In the genomic region with DNA sequence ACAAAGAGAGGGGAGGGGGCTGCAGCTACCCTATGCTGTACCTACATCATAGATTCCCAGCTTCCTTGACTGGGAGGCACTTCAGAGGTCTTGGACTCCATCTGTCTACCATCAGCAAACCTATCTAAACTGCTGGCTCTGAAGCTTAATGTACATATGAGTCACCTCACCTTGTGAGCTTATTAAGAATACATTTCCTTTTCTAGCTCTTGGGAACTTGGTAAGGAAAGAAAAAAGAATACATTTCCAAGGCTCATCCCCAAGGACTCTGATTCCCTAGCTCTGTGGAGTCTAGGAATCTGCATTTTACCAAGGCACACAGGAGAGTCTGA, we compare ENCODE assay signal across 20 cellular contexts. TPM values are rescaled to one million over a fixed set of nuclear protein-coding genes. Genes with fewer than 3 reads are reported as not detected.
DNase-seq lines count a peak whose midpoint lies in the region; ATAC-seq and TF ChIP-seq lines count a peak whose summit lies in the region.
"Had no signal": no experiment of that assay in that cellular context is flagged by ENCODE, and none has a peak within 500 bp of the region (broad histone marks: within the 10 kb centered on the region; RNA-seq: fewer than 3 reads in every experiment).

No MANE protein-coding gene starts in this region.

- H2BK12ac ChIP-seq in mesenchymal stem cell (ENCODE audit: low read length in 2 of 2) = no peak overlapping the region

- no peak overlapping the region for H3K4me3 ChIP-seq in colonic mucosa
- H3K4me3 ChIP-seq in mesenchymal stem cell (ENCODE audit: insufficient read depth in 1 of 2, low read depth in 1 of 2, low read length in 2 of 2) = no peak overlapping the region
- no peak overlapping the region for H3K4me3 ChIP-seq in brain microvascular endothelial cell (ENCODE audit: low read depth, low read length)
- H3K4me3 ChIP-seq: esophagus muscularis mucosa, K562 had no signal

- no peak overlapping the region for H2AFZ ChIP-seq in mesenchymal stem cell (ENCODE audit: low read depth, low read length)

- no peak overlapping the region for H2BK5ac ChIP-seq in mesenchymal stem cell (ENCODE audit: low read depth, low read length, poor library complexity, severe bottlenecking)

- in situ Hi-C loops in brain microvascular endothelial cell (cut with HindIII; ENCODE audit: low pct_ligation_motif_present, low sequenced_read_pairs) = no loop called here

- H3K4me1 ChIP-seq in colonic mucosa (peaks cover 18% of the 10 kb centered on the region), mesenchymal stem cell (ENCODE audit: control insufficient read depth, insufficient read depth, low read depth, low read length) (no peaks in the 10 kb centered on the region)

- DNase-seq in A172 (ENCODE audit: low spot score) = peak; percentile 48
- peak; percentile 82 for DNase-seq in NCI-H69 (lab: John Stamatoyannopoulos, UW)
- no peak for DNase-seq in colonic mucosa
- peak; percentile 80 for DNase-seq in mesenchymal stem cell
- DNase-seq in brain microvascular endothelial cell = no peak
- no peak for DNase-seq in NCI-H2171 treated with DMSO at 0.1 percent for 48 hours (lab: John Stamatoyannopoulos, UW)
- DNase-seq: activated CD4-positive, alpha-beta T cell treated with anti-CD3 and anti-CD28 coated beads for 1 hour; activated effector memory CD4-positive, alpha-beta T cell treated with anti-CD3 and anti-CD28 coated beads, Interleukin-2, amount 50 U/mL, for 16 hours; CD4-positive, CD25-positive, alpha-beta regulatory T cell; NCI-H1048; posterior cingulate gyrus; Right ventricle myocardium superior; stimulated activated naive CD8-positive, alpha-beta T cell treated with anti-CD3 and anti-CD28 coated beads, Interleukin-15, amount 100 ng/mL, for 72 hours had no signal

- no peak overlapping the region for H2AK5ac ChIP-seq in mesenchymal stem cell (ENCODE audit: low read length, severe bottlenecking)

- intact Hi-C loops in colonic mucosa (cut with DNase I) = no loop called here

- H3K27me3 ChIP-seq in colonic mucosa (no peaks in the 10 kb centered on the region), mesenchymal stem cell (ENCODE audit: control insufficient read depth in 1 of 2, insufficient read depth in 1 of 2, low read length in 2 of 2) (peaks cover 37 to 67% of the 10 kb centered on the region in 2 experiments), brain microvascular endothelial cell (replicated peaks) (peaks cover 19% of the 10 kb centered on the region)
- H3K27me3 ChIP-seq: esophagus muscularis mucosa had no signal

- H3K9ac ChIP-seq in colonic mucosa (ENCODE audit: low read depth in 2 of 2, low read length in 2 of 2) (peak overlapping the region in 1 of 2 donors; percentile 94), mesenchymal stem cell (ENCODE audit: low read length) (no peak overlapping the region)

- H2BK15ac ChIP-seq in mesenchymal stem cell (ENCODE audit: low read depth, poor library complexity, severe bottlenecking) = no peak overlapping the region

- H3K36me3 ChIP-seq in colonic mucosa (no peaks in the 10 kb centered on the region), mesenchymal stem cell (ENCODE audit: control insufficient read depth in 1 of 2, insufficient read depth in 2 of 2, low read depth in 1 of 2, low read length in 2 of 2) (no peaks in the 10 kb centered on the region), brain microvascular endothelial cell (replicated peaks) (no peaks in the 10 kb centered on the region)
- H3K36me3 ChIP-seq: esophagus muscularis mucosa had no signal

- H3K18ac ChIP-seq in mesenchymal stem cell (ENCODE audit: low read depth in 1 of 2, low read length in 2 of 2) = no peak overlapping the region

- no peak overlapping the region for H4K8ac ChIP-seq in mesenchymal stem cell (ENCODE audit: low read length)

- H3K9me3 ChIP-seq in colonic mucosa = no peaks in the 10 kb centered on the region
- H3K9me3 ChIP-seq in mesenchymal stem cell (ENCODE audit: control insufficient read depth, low read length) = no peaks in the 10 kb centered on the region
- H3K9me3 ChIP-seq: esophagus muscularis mucosa had no signal

- no peak overlapping the region for H2BK120ac ChIP-seq in mesenchymal stem cell (ENCODE audit: low read depth, low read length)

- TF ChIP-seq CTCF in colonic mucosa (IDR thresholded peaks at IDR 0.05) = no peak
- no peak for TF ChIP-seq CTCF in brain microvascular endothelial cell (IDR thresholded peaks at IDR 0.05; ENCODE audit: low read depth, low read length, missing control alignments)

- no peak overlapping the region for H3K14ac ChIP-seq in mesenchymal stem cell (ENCODE audit: low read length in 2 of 2)

- H3K23ac ChIP-seq in mesenchymal stem cell (ENCODE audit: low read length in 2 of 2) = no peak overlapping the region

- no peak overlapping the region for H4K91ac ChIP-seq in mesenchymal stem cell (ENCODE audit: low read length)

- no peaks in the 10 kb centered on the region for H3K79me1 ChIP-seq in mesenchymal stem cell (replicated peaks; ENCODE audit: low read length, poor library complexity, severe bottlenecking)

- peak overlapping the region; percentile 86 for H3K27ac ChIP-seq in colonic mucosa
- no peak overlapping the region for H3K27ac ChIP-seq in mesenchymal stem cell (ENCODE audit: low read length, poor library complexity, severe bottlenecking)
- H3K27ac ChIP-seq in brain microvascular endothelial cell = no peak overlapping the region
- H3K27ac ChIP-seq: HL-60 had no signal

- H3K4ac ChIP-seq in mesenchymal stem cell (ENCODE audit: low read depth in 1 of 2, low read length in 2 of 2) = no peak overlapping the region

- H3K4me2 ChIP-seq in mesenchymal stem cell (ENCODE audit: low read length, poor library complexity, severe bottlenecking) = no peak overlapping the region

- ATAC-seq in GM19397 (IDR thresholded peaks at IDR 0.05; ENCODE audit: unreplicated experiment) = no peak
- no peak for ATAC-seq in GM21528 (IDR thresholded peaks at IDR 0.05; ENCODE audit: low FRiP score, unreplicated experiment)
- ATAC-seq: K562; left lobe of liver; stimulated activated naive CD8-positive, alpha-beta T cell treated with anti-CD3 and anti-CD28 coated beads, Interleukin-15, amount 100 ng/mL, for 72 hours had no signal

RNA-seq across cellular contexts. Expression of gene PRELP, which starts 50.0 kb away (rescaled TPM):
- total RNA-seq in A172 (2014; rRNA removed; shearing (Covaris generic)) = 0.07 TPM in 1 of 2 replicates, not detected in the other
- total RNA-seq in colonic mucosa = 1 to 10 TPM; 2.4 to 9.3 TPM
- 2.2 TPM for polyA plus RNA-seq in mesenchymal stem cell (2013, experiment 1 of 2)
- polyA plus RNA-seq in mesenchymal stem cell (2013, experiment 2 of 2) = 2.1 TPM
- total RNA-seq: CD4-positive, CD25-positive, alpha-beta regulatory T cell; G401 had no signal
- polyA plus RNA-seq: CD4-positive, CD25-positive, alpha-beta regulatory T cell; K562 had no signal

Comparison
In these comparisons a context has a peak if more than half of its experiments do, and no peak if none do; other contexts are left out.
1. DNase-seq: peak in A172 (single experiment), NCI-H69 (single experiment) and mesenchymal stem cell (single experiment); none in colonic mucosa (single experiment), brain microvascular endothelial cell (single experiment) and NCI-H2171 treated with DMSO at 0.1 percent for 48 hours (single experiment).